ENCODE assay signal across 1 cellular context in the genomic region with DNA sequence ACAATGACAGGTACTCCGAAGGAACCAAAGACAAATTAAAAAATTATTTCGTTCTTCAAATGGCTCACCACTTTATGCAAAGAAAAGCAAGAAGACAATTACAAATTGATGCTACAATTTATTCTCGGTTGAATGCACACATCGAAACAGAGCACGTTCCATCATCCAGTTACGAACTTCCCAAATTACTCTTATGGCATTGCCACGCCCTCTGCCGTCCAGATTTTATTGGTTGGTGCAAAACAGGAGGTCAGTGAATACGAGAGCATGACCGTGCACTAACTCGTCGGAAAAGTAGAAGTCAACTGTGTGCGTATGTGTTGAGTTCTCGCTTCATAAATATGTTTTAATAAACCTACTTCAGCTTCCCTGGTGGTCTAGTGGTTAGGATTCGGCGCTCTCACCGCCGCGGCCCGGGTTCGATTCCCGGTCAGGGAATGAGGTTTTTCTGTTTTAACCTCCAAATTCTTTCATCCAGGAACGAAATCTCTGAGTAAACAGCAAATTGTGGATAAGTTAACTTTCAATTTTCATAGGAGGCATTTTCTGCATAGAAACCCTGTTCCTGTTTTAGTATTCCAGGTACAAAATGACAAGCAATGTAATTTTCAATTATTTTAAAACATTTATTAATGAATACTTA.
TF ChIP-seq lines count a peak whose summit lies in the region.

No MANE protein-coding gene starts in this region.

TF ChIP-seq in H1, 55 proteins besides CTCF, POLR2A, EP300 and RAD21 (continued from another document):
- TF ChIP-seq FOSL1 (IDR thresholded peaks at IDR 0.05; ENCODE audit: insufficient read depth, low read depth, low read length) (no peak), ASH2L (IDR thresholded peaks at IDR 0.05; ENCODE audit: low read length) (peak; percentile 100), TEAD4 (IDR thresholded peaks at IDR 0.05; ENCODE audit: low read depth, low read length) (peak; percentile 70), SIN3A (conservative IDR thresholded peaks at IDR 0.05 in 1 of 2, IDR thresholded peaks at IDR 0.05 in 1 of 2; ENCODE audit: low read depth in 1 of 2, low read length in 2 of 2) (peak; percentile 71 to 82; a peak in 2 of 4 replicates), CHD2 (IDR thresholded peaks at IDR 0.05; ENCODE audit: low read length) (no peak), ZNF274 (IDR thresholded peaks at IDR 0.05; ENCODE audit: borderline replicate concordance, extremely low read depth, low read length) (no peak), KDM1A (IDR thresholded peaks at IDR 0.05; ENCODE audit: borderline replicate concordance, low read length) (no peak), HDAC2 (IDR thresholded peaks at IDR 0.05; ENCODE audit: borderline replicate concordance in 1 of 2, low read depth in 2 of 2, low read length in 2 of 2) (no peak), BRCA1 (IDR thresholded peaks at IDR 0.05; ENCODE audit: low read depth, low read length) (no peak), PHF8 (conservative IDR thresholded peaks at IDR 0.05; ENCODE audit: low read depth, low read length) (peak; percentile 53), GABPA (IDR thresholded peaks at IDR 0.05; ENCODE audit: borderline replicate concordance, insufficient read depth, low read length) (no peak), SIX5 (IDR thresholded peaks at IDR 0.05; ENCODE audit: low read depth, low read length) (no peak), YY1 (IDR thresholded peaks at IDR 0.05; ENCODE audit: low read depth, low read length) (no peak), TAF7 (optimal IDR thresholded peaks at IDR 0.05; ENCODE audit: borderline replicate concordance, low read depth, low read length) (peak; percentile 51), BCL11A (IDR thresholded peaks at IDR 0.05; ENCODE audit: low read depth in 2 of 2, low read length in 2 of 2) (no peak), TAF1 (IDR thresholded peaks at IDR 0.05; ENCODE audit: low read depth, low read length) (no peak), RBBP5 (IDR thresholded peaks at IDR 0.05; ENCODE audit: borderline replicate concordance, low read depth, low read length) (peak; percentile 100), USF2 (IDR thresholded peaks at IDR 0.05; ENCODE audit: low read length) (no peak), TCF12 (IDR thresholded peaks at IDR 0.05; ENCODE audit: low read depth, low read length) (no peak), CHD1 (IDR thresholded peaks at IDR 0.05; ENCODE audit: low read depth, low read length) (no peak), SP1 (IDR thresholded peaks at IDR 0.05; ENCODE audit: low read depth, low read length) (no peak), RNF2 (IDR thresholded peaks at IDR 0.05; ENCODE audit: borderline replicate concordance, low read depth, low read length, missing control alignments, poor library complexity, severe bottlenecking) (no peak), CBX8 (IDR thresholded peaks at IDR 0.05; ENCODE audit: borderline replicate concordance, low read depth, low read length) (no peak), TBP (IDR thresholded peaks at IDR 0.05; ENCODE audit: low read depth, low read length) (peak; percentile 97), CEBPB (IDR thresholded peaks at IDR 0.05; ENCODE audit: low read depth, low read length) (peak; percentile 60; the same call in 1 of the 2 replicates), SP4 (IDR thresholded peaks at IDR 0.05; ENCODE audit: low read length) (0 out of 2 replicates have a peak, but pooled peaks have one; percentile 45), JUND (IDR thresholded peaks at IDR 0.05; ENCODE audit: low read length) (no peak), SP2 (IDR thresholded peaks at IDR 0.05; ENCODE audit: low read length) (no peak; the same call in 1 of the 2 replicates), NRF1 (IDR thresholded peaks at IDR 0.05; ENCODE audit: low read depth, low read length) (no peak; the same call in 1 of the 2 replicates), EZH2 (IDR thresholded peaks at IDR 0.05; ENCODE audit: low read depth, low read length, severe bottlenecking) (no peak), MAFK (IDR thresholded peaks at IDR 0.05; ENCODE audit: low read depth, low read length) (peak; percentile 88), RXRA (IDR thresholded peaks at IDR 0.05; ENCODE audit: insufficient read depth, low read depth, low read length) (no peak), JUN (IDR thresholded peaks at IDR 0.05; ENCODE audit: low read depth, low read length) (no peak), EGR1 (IDR thresholded peaks at IDR 0.05; ENCODE audit: borderline replicate concordance, low read depth, low read length) (0 out of 2 replicates have a peak, but pooled peaks have one; percentile 10), KDM5A (IDR thresholded peaks at IDR 0.05; ENCODE audit: low read length) (no peak), CREB1 (IDR thresholded peaks at IDR 0.05) (0 out of 2 replicates have a peak, but pooled peaks have one; percentile 36), HDAC6 (IDR thresholded peaks at IDR 0.05; ENCODE audit: low read depth, low read length) (no peak), POU5F1 (IDR thresholded peaks at IDR 0.05; ENCODE audit: low read depth, low read length) (no peak), ATF2 (IDR thresholded peaks at IDR 0.05; ENCODE audit: low read length) (no peak), CBX5 (IDR thresholded peaks at IDR 0.05; ENCODE audit: low read depth, low read length) (no peak), CHD7 (IDR thresholded peaks at IDR 0.05; ENCODE audit: insufficient replicate concordance, low read length) (peak; percentile 80), KDM4A (IDR thresholded peaks at IDR 0.05; ENCODE audit: low read depth, low read length, severe bottlenecking) (peak; percentile 30), SIRT6 (IDR thresholded peaks at IDR 0.05; ENCODE audit: low read length) (no peak), RFX5 (IDR thresholded peaks at IDR 0.05; ENCODE audit: borderline replicate concordance, low read depth, low read length) (no peak), GTF2F1 (IDR thresholded peaks at IDR 0.05; ENCODE audit: borderline replicate concordance, low read depth, low read length) (no peak), BACH1 (IDR thresholded peaks at IDR 0.05; ENCODE audit: low read length) (peak; percentile 90), NANOG (IDR thresholded peaks at IDR 0.05; ENCODE audit: insufficient read depth, low read depth, low read length, poor library complexity, severe bottlenecking) (no peak), POLR2AphosphoS5 (IDR thresholded peaks at IDR 0.05; ENCODE audit: low read depth, low read length) (no peak), SRF (IDR thresholded peaks at IDR 0.05; ENCODE audit: low read depth, low read length) (no peak)
- TF ChIP-seq, protein P1, sequence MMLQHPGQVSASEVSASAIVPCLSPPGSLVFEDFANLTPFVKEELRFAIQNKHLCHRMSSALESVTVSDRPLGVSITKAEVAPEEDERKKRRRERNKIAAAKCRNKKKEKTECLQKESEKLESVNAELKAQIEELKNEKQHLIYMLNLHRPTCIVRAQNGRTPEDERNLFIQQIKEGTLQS (IDR thresholded peaks at IDR 0.05; ENCODE audit: insufficient read depth, low read depth, low read length) = no peak
- TF ChIP-seq, protein P2, sequence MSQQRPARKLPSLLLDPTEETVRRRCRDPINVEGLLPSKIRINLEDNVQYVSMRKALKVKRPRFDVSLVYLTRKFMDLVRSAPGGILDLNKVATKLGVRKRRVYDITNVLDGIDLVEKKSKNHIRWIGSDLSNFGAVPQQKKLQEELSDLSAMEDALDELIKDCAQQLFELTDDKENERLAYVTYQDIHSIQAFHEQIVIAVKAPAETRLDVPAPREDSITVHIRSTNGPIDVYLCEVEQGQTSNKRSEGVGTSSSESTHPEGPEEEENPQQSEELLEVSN (IDR thresholded peaks at IDR 0.05) = no peak
- TF ChIP-seq, protein P3, sequence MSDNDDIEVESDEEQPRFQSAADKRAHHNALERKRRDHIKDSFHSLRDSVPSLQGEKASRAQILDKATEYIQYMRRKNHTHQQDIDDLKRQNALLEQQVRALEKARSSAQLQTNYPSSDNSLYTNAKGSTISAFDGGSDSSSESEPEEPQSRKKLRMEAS (IDR thresholded peaks at IDR 0.05) = no peak
